In the genomic region with DNA sequence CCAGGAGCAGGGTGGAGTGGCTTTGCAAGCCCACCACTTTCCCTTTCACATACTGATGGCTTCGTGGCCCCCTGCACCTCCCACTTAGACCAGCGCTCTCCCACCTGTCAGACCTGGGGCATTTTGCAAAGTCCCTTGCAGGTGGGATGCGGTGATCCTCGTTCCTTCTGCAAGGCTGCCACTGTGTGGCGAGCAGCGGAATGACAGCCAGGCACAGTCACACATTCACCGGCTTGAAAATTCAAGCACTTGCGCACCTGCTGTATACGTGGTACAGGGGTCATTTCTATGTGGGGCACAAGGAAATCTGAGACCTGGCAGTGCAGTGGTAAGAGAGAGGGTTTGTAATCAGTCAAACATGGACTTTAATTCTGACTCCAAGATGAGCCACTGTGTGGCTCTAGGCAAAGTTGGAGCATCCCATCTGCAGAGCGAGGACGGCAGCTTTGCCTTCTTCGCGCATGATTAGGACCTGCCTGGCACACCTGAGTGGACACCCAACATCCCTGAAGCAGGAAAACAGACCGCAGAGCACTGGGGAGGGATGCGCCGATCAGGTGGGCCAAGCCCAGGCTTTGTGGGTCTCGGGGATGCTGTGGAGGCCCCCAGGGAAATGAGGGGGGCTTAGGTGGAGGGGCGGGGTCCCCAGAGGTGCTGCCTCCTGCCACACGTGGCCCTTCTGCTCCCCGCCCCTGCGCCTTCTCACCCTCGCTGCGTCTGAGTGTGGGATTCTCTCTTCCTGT, we compare ENCODE assay signal across 9 cellular contexts. TPM values are rescaled to one million over a fixed set of nuclear protein-coding genes. Genes with fewer than 3 reads are reported as not detected.
DNase-seq lines count a peak whose midpoint lies in the region; ATAC-seq and TF ChIP-seq lines count a peak whose summit lies in the region.
"Had no signal": no experiment of that assay in that cellular context is flagged by ENCODE, and none has a peak within 500 bp of the region (broad histone marks: within the 10 kb centered on the region; RNA-seq: fewer than 3 reads in every experiment).

No MANE protein-coding gene starts in this region.

- no peak for ATAC-seq in GM18511 (IDR thresholded peaks at IDR 0.05; ENCODE audit: unreplicated experiment)

- CTCF ChIA-PET in BJ (lab: Yijun Ruan, JAX): interaction anchor here (0.7 to 2.6 kb wide), 15 partner anchors 8 to 1135 kb away, joined by 3 to 21 read pairs (median 3); no protein-coding TSS in a partner anchor

- DNase-seq in BJ (ENCODE audit: low read depth) (no peak), GM20000 (ENCODE audit: low spot score) (peak; percentile 69), NCI-H524 treated with DMSO at 0.1 percent for 48 hours (lab: John Stamatoyannopoulos, UW) (peak; percentile 20), fibroblast of mammary gland (ENCODE audit: low read depth) (peak; percentile 31), occipital lobe (lab: John Stamatoyannopoulos, UW) (peak; percentile 16), ureter (ENCODE audit: low spot score) (peak; percentile 57)
- DNase-seq in activated T-cell treated with anti-CD3 and anti-CD28 coated beads, Interleukin-2, amount 50 U/mL, for 1 hour: peak; percentile 46

- H3K4me3 ChIP-seq in BJ (ENCODE audit: low read depth, low read length): no peak overlapping the region
- H3K4me3 ChIP-seq in fibroblast of mammary gland (ENCODE audit: control insufficient read depth, low read depth, low read length): no peak overlapping the region
- H3K4me3 ChIP-seq: skin epidermis had no signal

- POLR2A ChIA-PET in BJ (lab: Charles Lee): no interaction called here

- H3K27me3 ChIP-seq in BJ (ENCODE audit: control insufficient read depth, insufficient read depth, low read length): no peaks in the 10 kb centered on the region

- H3K36me3 ChIP-seq in BJ (ENCODE audit: control insufficient read depth, insufficient read depth, low read length): no peaks in the 10 kb centered on the region

- TF ChIP-seq CTCF in BJ (IDR thresholded peaks at IDR 0.05; ENCODE audit: insufficient read depth, low read depth, low read length): peak; percentile 90
- TF ChIP-seq CTCF in GM20000 (IDR thresholded peaks at IDR 0.05; ENCODE audit: extremely low read depth, missing control alignments): peak; percentile 83
- peak; percentile 86 for TF ChIP-seq CTCF in fibroblast of mammary gland (conservative IDR thresholded peaks at IDR 0.05; ENCODE audit: control insufficient read depth, insufficient read depth, low read depth, low read length)

RNA-seq across cellular contexts. Expression of a gene that starts 53.0 kb away (rescaled TPM):
- 1.6 and 2.0 TPM in 2 replicates for polyA plus RNA-seq in BJ (2011; rRNA removed)
- 0.31 and 0.85 TPM in 2 replicates for polyA minus RNA-seq in BJ (2011; rRNA and poly(A)+ RNA removed)
- total RNA-seq in occipital lobe: 1.4 TPM
- total RNA-seq in ureter: 38.8 TPM

Comparison
In these comparisons a context has a peak if more than half of its experiments do, and no peak if none do; other contexts are left out.
1. RNA of a gene that starts 53.0 kb away (total RNA-seq): 38.8 TPM in ureter (single experiment); 1.4 TPM in occipital lobe (single experiment); every median in the first group is over 10 times any median in the second.
2. Peak in every context shown above with its lines, with median percentiles within 50 percentile points of each other: CTCF ChIP-seq.